In genomic region chr12:100970894-100971293, GRCh38 we compare ENCODE assay signal across 20 cellular contexts.
DNase-seq lines count a peak whose midpoint lies in the region; ATAC-seq, FAIRE-seq and TF ChIP-seq lines count a peak whose summit lies in the region.
"Had no signal": no experiment of that assay in that cellular context is flagged by ENCODE, and none has a peak within 500 bp of the region (broad histone marks: within the 10 kb centered on the region; RNA-seq: fewer than 3 reads in every experiment).

No MANE protein-coding gene starts in this region.

- CTCF ChIA-PET in H1 (lab: Charles Lee; ENCODE audit: partially characterized antibody) = interaction anchor here (0.8 kb wide), 1 partner anchor 16 kb away, joined by 3 read pairs; no protein-coding TSS in a partner anchor

- in situ Hi-C loops in gastrocnemius medialis (cut with MboI; ENCODE audit: low sequenced_read_pairs in 4 of 4) = no loop called here

- no peak overlapping the region for H4K5ac ChIP-seq in H1 (ENCODE audit: insufficient read length, low read depth, low read length)

- H2AFZ ChIP-seq in GM23338 (no peak overlapping the region), H1 (ENCODE audit: low read length) (no peak overlapping the region)
- H2AFZ ChIP-seq: GM23248 had no signal

- no peaks in the 10 kb centered on the region for H3K9me2 ChIP-seq in GM23338 (ENCODE audit: insufficient read depth)

- TF ChIP-seq POLR2A in H1 (IDR thresholded peaks at IDR 0.05; ENCODE audit: control extremely low read depth in 1 of 2, low read depth in 2 of 2, low read length in 2 of 2) (no peak), GM18505 (IDR thresholded peaks at IDR 0.05; ENCODE audit: borderline replicate concordance, extremely low read depth, insufficient read depth, insufficient read length) (no peak), gastrocnemius medialis (IDR thresholded peaks at IDR 0.05) (no peak)

- no peak overlapping the region for H3K56ac ChIP-seq in H1 (replicated peaks; ENCODE audit: insufficient read length, low read depth, low read length)

- intact Hi-C loops in left colon (cut with DNase I, micrococcal nuclease) (no loop called here), gastrocnemius medialis (cut with DNase I; ENCODE audit: low total_unique reads) (no loop called here)

- H3K4me1 Mint-ChIP-seq in GM23338 = peaks cover 30% of the 10 kb centered on the region
- H3K4me1 Mint-ChIP-seq: CD4-positive, alpha-beta memory T cell had no signal

- no peak overlapping the region for H3K9ac ChIP-seq in HUES64 (ENCODE audit: low read depth, low read length)
- no peak overlapping the region for H3K9ac ChIP-seq in H1 (replicated peaks in 1 of 4; ENCODE audit: extremely low read depth in 1 of 4, low read depth in 3 of 4, low read length in 3 of 4)
- H3K9ac ChIP-seq: GM23248 had no signal

- no peak overlapping the region for H3K4me3 Mint-ChIP-seq in GM23338
- H3K4me3 Mint-ChIP-seq: CD4-positive, alpha-beta memory T cell had no signal

- no peak for TF ChIP-seq CTCF in GM23338 (conservative IDR thresholded peaks at IDR 0.05; ENCODE audit: low read depth in 2 of 2)
- no peak for TF ChIP-seq CTCF in H1 (IDR thresholded peaks at IDR 0.05; ENCODE audit: control extremely low read depth in 1 of 3, insufficient read depth in 1 of 3, low read depth in 1 of 3, low read length in 3 of 3)
- TF ChIP-seq CTCF in gastrocnemius medialis (IDR thresholded peaks at IDR 0.05 in 4 of 5, conservative IDR thresholded peaks at IDR 0.05 in 1 of 5) = no peak

- H3K4ac ChIP-seq in H1 (replicated peaks; ENCODE audit: insufficient read length, low read depth, low read length) = no peak overlapping the region

- H4K91ac ChIP-seq in H1 (replicated peaks; ENCODE audit: insufficient read length, low read length) = no peak overlapping the region

- no peak overlapping the region for H3K14ac ChIP-seq in H1 (ENCODE audit: insufficient read length)

- POLR2A ChIA-PET in H1 (lab: Charles Lee; ENCODE audit: partially characterized antibody) = no interaction called here

- H2BK20ac ChIP-seq in H1 (ENCODE audit: low read length) = no peak overlapping the region

- no peaks in the 10 kb centered on the region for H3K79me1 ChIP-seq in H1 (ENCODE audit: low read depth, low read length)

- no peak for DNase-seq in GM23338 (ENCODE audit: low spot score)
- DNase-seq in H1 (ENCODE audit: low read depth in 1 of 2, low spot score in 2 of 2) = no peak
- no peak for DNase-seq in HuH-7.5 (ENCODE audit: low spot score)
- no peak for DNase-seq in left colon
- DNase-seq in gastrocnemius medialis = no peak
- DNase-seq: 8988T; C1 segment of cervical spinal cord; Calu3; CD4-positive, alpha-beta memory T cell; COR-L47; DMS53; DMS79 treated with DMSO at 0.1 percent for 48 hours; GF-D8; GM23248; HCEC 1CT had no signal

- H2BK120ac ChIP-seq in H1 (replicated peaks; ENCODE audit: low read depth, low read length) = no peak overlapping the region

- peak; percentile 60 for FAIRE-seq in H1 (lab: Jason Lieb, UNC)
- FAIRE-seq: A549, GM12891, H54 had no signal

- WGBS in HUES64 = 85% methylated on average over 4 of the region's 4 CpGs
- WGBS in H1 (ENCODE audit: extremely low coverage in 1 of 2, insufficient coverage in 1 of 2, insufficient read length in 1 of 2, insufficient replicate concordance in 2 of 2, low coverage in 1 of 2, low lambda C conversion rate in 2 of 2, missing lambda C conversion rate in 1 of 2), 2 experiments = 79% methylated on average over 4 of the region's 4 CpGs; no CpG with 5 or more reads in 1 of the 2 experiments

- no peak for TF ChIP-seq RAD21 in H1 (IDR thresholded peaks at IDR 0.05 in 1 of 2, conservative IDR thresholded peaks at IDR 0.05 in 1 of 2; ENCODE audit: low read depth in 2 of 2, low read length in 2 of 2)

- H3K36me3 ChIP-seq in GM23338 (ENCODE audit: insufficient read depth) (no peaks in the 10 kb centered on the region), HUES64 (ENCODE audit: insufficient read depth, low read length) (no peaks in the 10 kb centered on the region), H1 (ENCODE audit: control insufficient read depth in 2 of 4, insufficient read depth in 4 of 4, low read length in 3 of 4) (no peaks in the 10 kb centered on the region; a peak in 1 of 8 replicates), gastrocnemius medialis (no peaks in the 10 kb centered on the region)

- H3K4me2 ChIP-seq in GM23338 = peak overlapping the region; percentile 56
- H3K4me2 ChIP-seq in H1 (ENCODE audit: insufficient read depth in 1 of 2, low read depth in 2 of 2, low read length in 2 of 2) = peak overlapping the region in 1 of 2 experiments; percentile 5; a peak in 1 of 4 replicates
- H3K4me2 ChIP-seq: A549 had no signal

- 0 out of 2 replicates have a peak overlapping the region, but pooled peaks have one; percentile 11 for H3K27ac Mint-ChIP-seq in GM23338
- H3K27ac Mint-ChIP-seq: CD4-positive, alpha-beta memory T cell had no signal

- H3K4me1 ChIP-seq in GM23338 (ENCODE audit: insufficient read depth) = peaks cover 17% of the 10 kb centered on the region
- H3K4me1 ChIP-seq in HUES64 (ENCODE audit: insufficient read depth, low read length) = peaks cover 9% of the 10 kb centered on the region
- peaks cover 0 to 6% (median 4%) of the 10 kb centered on the region in 4 experiments; a peak in 2 of 7 replicates for H3K4me1 ChIP-seq in H1 (replicated peaks in 1 of 4; ENCODE audit: control insufficient read depth in 3 of 4, insufficient read depth in 4 of 4, low read length in 3 of 4)
- H3K4me1 ChIP-seq in gastrocnemius medialis = no peaks in the 10 kb centered on the region
- H3K4me1 ChIP-seq: A549 had no signal

- no peaks in the 10 kb centered on the region for H3K23me2 ChIP-seq in H1 (ENCODE audit: low read depth, low read length)

- H3K18ac ChIP-seq in H1 (ENCODE audit: extremely low read depth, low read length) = no peak overlapping the region

- H2BK15ac ChIP-seq in H1 (ENCODE audit: low read length) = no peak overlapping the region

- H3F3A ChIP-seq in GM23338 (replicated peaks; ENCODE audit: low read depth) = no peaks in the 10 kb centered on the region; the same call in 1 of the 2 replicates

- no peak overlapping the region for H2AK5ac ChIP-seq in H1 (ENCODE audit: low read depth, low read length)

- H3K27me3 ChIP-seq in GM23338 (ENCODE audit: insufficient read depth) = no peaks in the 10 kb centered on the region
- no peaks in the 10 kb centered on the region for H3K27me3 ChIP-seq in HUES64 (ENCODE audit: insufficient read depth, low read length)
- no peaks in the 10 kb centered on the region for H3K27me3 ChIP-seq in H1 (replicated peaks in 1 of 4; ENCODE audit: control insufficient read depth in 3 of 4, extremely low read depth in 1 of 4, insufficient read depth in 3 of 4, low read length in 3 of 4)
- no peaks in the 10 kb centered on the region for H3K27me3 ChIP-seq in gastrocnemius medialis

- H3K4me3 ChIP-seq in GM23338 = no peak overlapping the region
- H3K4me3 ChIP-seq in HUES64 (ENCODE audit: low read length) = no peak overlapping the region
- peak overlapping the region in 1 of 4 experiments; percentile 1; a peak in 1 of 8 replicates for H3K4me3 ChIP-seq in H1 (ENCODE audit: extremely low read depth in 1 of 4, insufficient read depth in 2 of 4, low read depth in 3 of 4, low read length in 4 of 4)
- H3K4me3 ChIP-seq in gastrocnemius medialis = no peak overlapping the region
- H3K4me3 ChIP-seq: A549, GM23248 had no signal

- no peaks in the 10 kb centered on the region for H3K9me3 Mint-ChIP-seq in GM23338

- ATAC-seq in GM23338 (peak; percentile 65), GM18505 (IDR thresholded peaks at IDR 0.05; ENCODE audit: unreplicated experiment) (no peak), left colon (no peak), gastrocnemius medialis (no peak)
- ATAC-seq: A549 had no signal

- H3K27ac ChIP-seq in GM23338 (ENCODE audit: low read depth) (peak overlapping the region; percentile 63; the same call in 1 of the 2 replicates), HUES64 (ENCODE audit: low read depth, low read length) (peak overlapping the region; percentile 61; the same call in 1 of the 2 replicates), H1 (ENCODE audit: low read depth, low read length) (no peak overlapping the region), gastrocnemius medialis (no peak overlapping the region)
- H3K27ac ChIP-seq: A549, GM23248 had no signal

- no peaks in the 10 kb centered on the region for H3K9me3 ChIP-seq in HUES64 (ENCODE audit: insufficient read depth, low read depth, low read length)
- H3K9me3 ChIP-seq in H1 (ENCODE audit: insufficient read depth in 2 of 2, low read depth in 1 of 2, low read length in 1 of 2) = no peaks in the 10 kb centered on the region
- H3K9me3 ChIP-seq in gastrocnemius medialis = no peaks in the 10 kb centered on the region
- H3K9me3 ChIP-seq: A549 had no signal

- H3K79me2 ChIP-seq in GM23338 (replicated peaks; ENCODE audit: insufficient read depth) = no peaks in the 10 kb centered on the region
- H3K79me2 ChIP-seq in H1 (ENCODE audit: control insufficient read depth in 1 of 2, insufficient read depth in 2 of 2, low read length in 2 of 2) = no peaks in the 10 kb centered on the region

- H2BK12ac ChIP-seq in H1 (ENCODE audit: low read depth, low read length) = no peak overlapping the region

- TF ChIP-seq EP300 in H1 (IDR thresholded peaks at IDR 0.05; ENCODE audit: borderline replicate concordance in 1 of 2, low read depth in 2 of 2, low read length in 2 of 2) = no peak

- no peak overlapping the region for H3K23ac ChIP-seq in H1 (ENCODE audit: insufficient read length)

- H3K36me3 Mint-ChIP-seq in GM23338 (ENCODE audit: low read depth) = no peaks in the 10 kb centered on the region; the same call in 2 of the 3 replicates
- H3K36me3 Mint-ChIP-seq: CD4-positive, alpha-beta memory T cell had no signal

- H3K27me3 Mint-ChIP-seq in GM23338 (ENCODE audit: insufficient read depth, low read depth, poor library complexity) = no peaks in the 10 kb centered on the region

- H4K20me1 ChIP-seq in GM23338 (replicated peaks; ENCODE audit: insufficient read depth) (no peaks in the 10 kb centered on the region), H1 (replicated peaks in 1 of 2; ENCODE audit: control insufficient read depth in 1 of 2, insufficient read depth in 2 of 2, low read length in 2 of 2) (no peaks in the 10 kb centered on the region)

- H4K8ac ChIP-seq in H1 (ENCODE audit: extremely low read depth, insufficient read depth, low read length) = no peak overlapping the region

- no peak overlapping the region for H2BK5ac ChIP-seq in H1 (ENCODE audit: low read depth, low read length)

TF ChIP-seq in GM23338, 12 proteins besides CTCF, POLR2A, EP300 and RAD21:
- no peak for TF ChIP-seq JUNB (IDR thresholded peaks at IDR 0.05; ENCODE audit: unreplicated experiment)
- peak; percentile 48; the same call in 1 of the 2 replicates for TF ChIP-seq NANOG (IDR thresholded peaks at IDR 0.05; ENCODE audit: borderline replicate concordance)

TF ChIP-seq in H1, 55 proteins besides CTCF, POLR2A, EP300 and RAD21:
- TF ChIP-seq FOSL1 (IDR thresholded peaks at IDR 0.05; ENCODE audit: insufficient read depth, low read depth, low read length) (no peak), KDM1A (IDR thresholded peaks at IDR 0.05; ENCODE audit: borderline replicate concordance, low read length) (peak; percentile 59; the same call in 1 of the 2 replicates), TCF12 (IDR thresholded peaks at IDR 0.05; ENCODE audit: low read depth, low read length) (0 out of 2 replicates have a peak, but pooled peaks have one; percentile 52)

Comparison
In these comparisons a context has a peak if more than half of its experiments do, and no peak if none do; other contexts are left out.
1. H3K27ac ChIP-seq: peak in GM23338 (single experiment) and HUES64 (single experiment); none in H1 (single experiment) and gastrocnemius medialis (0 of 4).